ENCODE assay signal across 9 cellular contexts in genomic region chr1:108570128-108570527, GRCh38. TPM values are rescaled to one million over a fixed set of nuclear protein-coding genes. Genes with fewer than 3 reads are reported as not detected.
DNase-seq lines count a peak whose midpoint lies in the region; ATAC-seq and TF ChIP-seq lines count a peak whose summit lies in the region.
"Had no signal": no experiment of that assay in that cellular context is flagged by ENCODE, and none has a peak within 500 bp of the region (broad histone marks: within the 10 kb centered on the region; RNA-seq: fewer than 3 reads in every experiment).

No MANE protein-coding gene starts in this region.

- H3K9me3 ChIP-seq in cardiac muscle cell (ENCODE audit: low read depth), result no peaks in the 10 kb centered on the region

- no peak overlapping the region for H3K4me3 ChIP-seq in cardiac muscle cell

- no peak overlapping the region for H3K27ac Mint-ChIP-seq in type B pancreatic cell
- H3K27ac Mint-ChIP-seq: brain had no signal

- H3K27me3 ChIP-seq in cardiac muscle cell, result no peaks in the 10 kb centered on the region

- ATAC-seq in activated CD4-positive, CD25-positive, alpha-beta regulatory T cell treated with anti-CD3 and anti-CD28 coated beads, Interleukin-2, amount 50 U/mL, for 24 hours, result peak; percentile 92 to 97
- ATAC-seq in GM21529 (IDR thresholded peaks at IDR 0.05; ENCODE audit: unreplicated experiment) (peak; percentile 100), HG03565 (IDR thresholded peaks at IDR 0.05; ENCODE audit: unreplicated experiment) (peak; percentile 96)

- peaks cover 7% of the 10 kb centered on the region for H3K4me1 ChIP-seq in cardiac muscle cell (ENCODE audit: low read depth)

- H3K27ac ChIP-seq in cardiac muscle cell, result no peak overlapping the region

- no peaks in the 10 kb centered on the region for H3K27me3 Mint-ChIP-seq in type B pancreatic cell
- H3K27me3 Mint-ChIP-seq: brain had no signal

- no peak for DNase-seq in activated CD4-positive, CD25-positive, alpha-beta regulatory T cell (lab: John Stamatoyannopoulos, UW)
- DNase-seq in SKM-1 (lab: John Stamatoyannopoulos, UW; ENCODE audit: unreplicated experiment), result peak; percentile 46
- DNase-seq in cardiac muscle cell (ENCODE audit: low read depth in 1 of 2, low spot score in 1 of 2), result peak; percentile 29 to 62
- no peak for DNase-seq in type B pancreatic cell (ENCODE audit: extremely low spot score, unreplicated experiment)
- DNase-seq in DMS153 treated with DMSO at 0.1 percent for 48 hours (lab: John Stamatoyannopoulos, UW; ENCODE audit: unreplicated experiment), result no peak

- H3K4me3 Mint-ChIP-seq in type B pancreatic cell, result no peak overlapping the region
- H3K4me3 Mint-ChIP-seq: brain had no signal

- no peaks in the 10 kb centered on the region for H3K36me3 Mint-ChIP-seq in type B pancreatic cell

- H3K4me1 Mint-ChIP-seq in type B pancreatic cell (ENCODE audit: unreplicated experiment), result no peaks in the 10 kb centered on the region
- H3K4me1 Mint-ChIP-seq: brain had no signal

- H3K9me3 Mint-ChIP-seq in type B pancreatic cell, result peaks cover 4% of the 10 kb centered on the region

- H3K36me3 ChIP-seq in cardiac muscle cell, result no peaks in the 10 kb centered on the region

- peak; percentile 59 for TF ChIP-seq CTCF in cardiac muscle cell (IDR thresholded peaks at IDR 0.05; ENCODE audit: low read depth, low read length)
- peak; percentile 57 for TF ChIP-seq CTCF in type B pancreatic cell (conservative IDR thresholded peaks at IDR 0.05)

RNA-seq across cellular contexts. Expression of gene EEIG2, which starts 10.2 kb away (rescaled TPM):
- 9.7 and 12.2 TPM in 2 replicates for total RNA-seq in cardiac muscle cell
- polyA plus RNA-seq in cardiac muscle cell, result 5.4 and 11.3 TPM in 2 replicates
- 8.9 and 11.2 TPM in 2 replicates for total RNA-seq in type B pancreatic cell (ENCODE audit: low replicate concordance)

Comparison
In these comparisons a context has a peak if more than half of its experiments do, and no peak if none do; other contexts are left out.
1. DNase-seq: peak in SKM-1 (single experiment) and cardiac muscle cell (2 of 2); none in activated CD4-positive, CD25-positive, alpha-beta regulatory T cell (0 of 4), type B pancreatic cell (single experiment) and DMS153 treated with DMSO at 0.1 percent for 48 hours (single experiment).
2. Peak in every context shown above with its lines, with median percentiles within 50 percentile points of each other: ATAC-seq.